9 cellular contexts compared by ENCODE assay signal in genomic region chr22:39021552-39022250, GRCh38. TPM values are rescaled to one million over a fixed set of nuclear protein-coding genes. Genes with fewer than 3 reads are reported as not detected.
DNase-seq lines count a peak whose midpoint lies in the region; ATAC-seq and TF ChIP-seq lines count a peak whose summit lies in the region.
"Had no signal": no experiment of that assay in that cellular context is flagged by ENCODE, and none has a peak within 500 bp of the region (broad histone marks: within the 10 kb centered on the region; RNA-seq: fewer than 3 reads in every experiment).

No MANE protein-coding gene starts in this region.

- peak overlapping the region; percentile 66 for H2AFZ ChIP-seq in DND-41 (ENCODE audit: low read depth, low read length)
- H2AFZ ChIP-seq in fibroblast of lung (ENCODE audit: low read length), result peak overlapping the region; percentile 13

- H4K20me1 ChIP-seq in DND-41 (ENCODE audit: insufficient read depth, low read length) (no peaks in the 10 kb centered on the region), fibroblast of lung (ENCODE audit: control insufficient read depth, extremely low read depth, insufficient read depth, low read length) (no peaks in the 10 kb centered on the region)

- WGBS in prostate gland, result 64% methylated on average over 9 of the region's 9 CpGs

- no peaks in the 10 kb centered on the region for H3K9me3 ChIP-seq in DND-41 (ENCODE audit: insufficient read depth, low read length, severe bottlenecking)
- no peaks in the 10 kb centered on the region for H3K9me3 ChIP-seq in SJSA1 (replicated peaks)
- no peaks in the 10 kb centered on the region for H3K9me3 ChIP-seq in fibroblast of lung (ENCODE audit: control insufficient read depth, insufficient read depth, low read depth, low read length)
- no peaks in the 10 kb centered on the region for H3K9me3 ChIP-seq in prostate gland
- H3K9me3 ChIP-seq: MG63 had no signal

- no peak for DNase-seq in DND-41
- DNase-seq in SJSA1 (ENCODE audit: low read depth in 1 of 2, low spot score in 2 of 2), result peak in 1 of 2 experiments; percentile 8
- DNase-seq in fibroblast of lung (ENCODE audit: low read depth in 2 of 2), result no peak
- DNase-seq in prostate gland (ENCODE audit: low spot score), result no peak
- DNase-seq in medulla oblongata (ENCODE audit: extremely low spot score), result no peak
- DNase-seq in SKM-1 (lab: John Stamatoyannopoulos, UW; ENCODE audit: unreplicated experiment), result no peak
- no peak for DNase-seq in stimulated activated CD4-positive, alpha-beta T cell treated with anti-CD3 and anti-CD28 coated beads, Interleukin-4, amount 100 ng/mL, for 4 hours
- DNase-seq: MG63 had no signal

- H3K27me3 ChIP-seq in DND-41 (ENCODE audit: insufficient read depth, low read length, poor library complexity), result no peaks in the 10 kb centered on the region
- no peaks in the 10 kb centered on the region for H3K27me3 ChIP-seq in SJSA1 (replicated peaks)
- no peaks in the 10 kb centered on the region for H3K27me3 ChIP-seq in fibroblast of lung (ENCODE audit: control insufficient read depth, insufficient read depth, low read length)
- H3K27me3 ChIP-seq in prostate gland (replicated peaks; ENCODE audit: insufficient read depth), result no peaks in the 10 kb centered on the region
- H3K27me3 ChIP-seq: MG63 had no signal

- H3K9ac ChIP-seq in DND-41 (ENCODE audit: low read depth, low read length) (peak overlapping the region; percentile 79), fibroblast of lung (ENCODE audit: insufficient read depth, low read length) (peak overlapping the region; percentile 42)

- intact Hi-C loops in prostate gland (cut with DNase I), result no loop called here

- H3K4me3 ChIP-seq in DND-41 (ENCODE audit: low read depth in 1 of 2, low read length in 2 of 2) (peak overlapping the region; percentile 22 to 62; a peak in 3 of 4 replicates), SJSA1 (peak overlapping the region; percentile 38), fibroblast of lung (replicated peaks in 1 of 4; ENCODE audit: control extremely low read depth in 1 of 4, insufficient read depth in 1 of 4, low read depth in 3 of 4, low read length in 4 of 4) (peak overlapping the region; percentile 29 to 54 (median 51)), prostate gland (peak overlapping the region; percentile 7 to 18)
- H3K4me3 ChIP-seq: MG63 had no signal

- TF ChIP-seq CTCF in DND-41 (IDR thresholded peaks at IDR 0.05; ENCODE audit: borderline replicate concordance, extremely low read depth, low read length, poor library complexity, severe bottlenecking), result no peak
- TF ChIP-seq CTCF in fibroblast of lung (conservative IDR thresholded peaks at IDR 0.05 in 1 of 2, IDR thresholded peaks at IDR 0.05 in 1 of 2; ENCODE audit: low read depth in 1 of 2, low read length in 2 of 2), result no peak
- no peak for TF ChIP-seq CTCF in prostate gland (IDR thresholded peaks at IDR 0.05)

- H3K79me2 ChIP-seq in DND-41 (ENCODE audit: insufficient read depth, low read length), result peaks cover 10% of the 10 kb centered on the region
- H3K79me2 ChIP-seq in fibroblast of lung (ENCODE audit: control insufficient read depth, insufficient read depth, low read length), result peaks cover under 1% of the 10 kb centered on the region

- TF ChIP-seq POLR2A in prostate gland (IDR thresholded peaks at IDR 0.05), result no peak

- H3K27ac ChIP-seq in DND-41 (ENCODE audit: low read length) (peak overlapping the region; percentile 79), SJSA1 (peak overlapping the region; percentile 60), fibroblast of lung (ENCODE audit: insufficient read depth, low read length) (peak overlapping the region; percentile 61), prostate gland (peak overlapping the region; percentile 58 to 66)

- H3K4me2 ChIP-seq in DND-41 (ENCODE audit: insufficient read depth, low read length) (peak overlapping the region; percentile 82), fibroblast of lung (ENCODE audit: extremely low read depth, insufficient read depth, low read length) (peak overlapping the region; percentile 85)

- peaks cover 22% of the 10 kb centered on the region for H3K4me1 ChIP-seq in DND-41 (ENCODE audit: insufficient read depth, low read length)
- 0 out of 2 replicates have a peak, but pooled peaks cover 4% of the 10 kb centered on the region for H3K4me1 ChIP-seq in SJSA1 (replicated peaks)
- H3K4me1 ChIP-seq in fibroblast of lung (ENCODE audit: control insufficient read depth, extremely low read depth, insufficient read depth, low read length), result peaks cover 2% of the 10 kb centered on the region
- H3K4me1 ChIP-seq in prostate gland (replicated peaks), result no peaks in the 10 kb centered on the region

- ATAC-seq in DND-41 (ENCODE audit: insufficient read depth, low read depth), result no peak
- ATAC-seq in HG03280 (IDR thresholded peaks at IDR 0.05; ENCODE audit: unreplicated experiment), result no peak

- H3K36me3 ChIP-seq in DND-41 (ENCODE audit: insufficient read depth, low read length), result peaks cover 24% of the 10 kb centered on the region
- no peaks in the 10 kb centered on the region for H3K36me3 ChIP-seq in SJSA1
- H3K36me3 ChIP-seq in fibroblast of lung (ENCODE audit: control insufficient read depth, insufficient read depth, low read length), result peaks cover 2% of the 10 kb centered on the region
- H3K36me3 ChIP-seq in prostate gland, result no peaks in the 10 kb centered on the region
- H3K36me3 ChIP-seq: MG63 had no signal

RNA-seq across cellular contexts. Expression of gene APOBEC3D, which starts 0.8 kb away (rescaled TPM):
- 1.9 and 2.3 TPM in 2 replicates for total RNA-seq in SJSA1 (2014; rRNA removed; shearing (Covaris generic))
- 4.9 and 5.9 TPM in 2 replicates for total RNA-seq in fibroblast of lung
- 3.0 and 4.7 TPM in 2 replicates for polyA plus RNA-seq in fibroblast of lung
- polyA plus RNA-seq in fibroblast of lung (2012), result 2.1 and 3.4 TPM in 2 replicates
- 6.7 TPM in 1 of 2 replicates, not detected in the other for polyA minus RNA-seq in fibroblast of lung (ENCODE audit: low replicate concordance)
- total RNA-seq in prostate gland, result 1 to 10 TPM in 1 of 2 donors, under 1 TPM in 1; 0.77 to 4.0 TPM

RNA-seq across cellular contexts. Expression of gene APOBEC3C, which starts 7.6 kb away (rescaled TPM):
- total RNA-seq in SJSA1 (2014; rRNA removed; shearing (Covaris generic)), result 3.2 and 3.4 TPM in 2 replicates
- total RNA-seq in fibroblast of lung (9.5 and 19.2 TPM in 2 replicates), prostate gland (10 to 100 TPM; 21.4 to 52.3 TPM)
- 44.5 and 54.2 TPM in 2 replicates for polyA plus RNA-seq in fibroblast of lung
- 82.4 and 89.2 TPM in 2 replicates for polyA plus RNA-seq in fibroblast of lung (2012)
- polyA minus RNA-seq in fibroblast of lung (ENCODE audit: low replicate concordance), result 36.0 and 47.0 TPM in 2 replicates

RNA-seq across cellular contexts. Expression of gene APOBEC3F, which starts 19.0 kb away (rescaled TPM):
- 2.6 and 3.8 TPM in 2 replicates for total RNA-seq in SJSA1 (2014; rRNA removed; shearing (Covaris generic))
- total RNA-seq in fibroblast of lung (6.2 and 7.8 TPM in 2 replicates), prostate gland (10 to 100 TPM in 1 of 2 donors, 1 to 10 TPM in 1; 4.4 to 28.3 TPM)
- 6.3 and 7.0 TPM in 2 replicates for polyA plus RNA-seq in fibroblast of lung
- 10.1 and 11.9 TPM in 2 replicates for polyA plus RNA-seq in fibroblast of lung (2012)
- polyA minus RNA-seq in fibroblast of lung (ENCODE audit: low replicate concordance), result 39.6 and 59.0 TPM in 2 replicates

RNA-seq across cellular contexts. Expression of gene APOBEC3B, which starts 39.6 kb away (rescaled TPM):
- total RNA-seq in SJSA1 (2014; rRNA removed; shearing (Covaris generic)), result 3.5 and 9.4 TPM in 2 replicates
- total RNA-seq in fibroblast of lung (0.77 and 2.3 TPM in 2 replicates), prostate gland (1 to 10 TPM in 1 of 2 donors, under 1 TPM in 1; 0.91 to 1.5 TPM)
- polyA plus RNA-seq in fibroblast of lung, result 10.3 and 51.7 TPM in 2 replicates
- 8.9 and 45.1 TPM in 2 replicates for polyA plus RNA-seq in fibroblast of lung (2012)
- 11.9 and 51.5 TPM in 2 replicates for polyA minus RNA-seq in fibroblast of lung (ENCODE audit: low replicate concordance)

RNA-seq across cellular contexts. Expression of gene APOBEC3G, which starts 55.4 kb away (rescaled TPM):
- 7.0 and 13.9 TPM in 2 replicates for total RNA-seq in SJSA1 (2014; rRNA removed; shearing (Covaris generic))
- 21.8 and 22.1 TPM in 2 replicates for total RNA-seq in fibroblast of lung
- polyA plus RNA-seq in fibroblast of lung, result 11.0 and 14.3 TPM in 2 replicates
- 9.3 and 12.3 TPM in 2 replicates for polyA plus RNA-seq in fibroblast of lung (2012)
- polyA minus RNA-seq in fibroblast of lung (ENCODE audit: low replicate concordance), result 13.3 and 21.6 TPM in 2 replicates
- total RNA-seq in prostate gland, result 10 to 100 TPM; 17.7 to 52.3 TPM
